In genomic region chr11:46446343-46446751, GRCh38 we compare ENCODE assay signal across 11 cellular contexts. TPM values are rescaled to one million over a fixed set of nuclear protein-coding genes. Genes with fewer than 3 reads are reported as not detected.
DNase-seq lines count a peak whose midpoint lies in the region; ATAC-seq and TF ChIP-seq lines count a peak whose summit lies in the region.
"Had no signal": no experiment of that assay in that cellular context is flagged by ENCODE, and none has a peak within 500 bp of the region (broad histone marks: within the 10 kb centered on the region; RNA-seq: fewer than 3 reads in every experiment).

No MANE protein-coding gene starts in this region.

- no peak overlapping the region for H3K4me3 Mint-ChIP-seq in endothelial cell (ENCODE audit: unreplicated experiment)
- H3K4me3 Mint-ChIP-seq: central memory CD8-positive, alpha-beta T cell had no signal

- H3K79me2 ChIP-seq in osteoblast (ENCODE audit: insufficient read depth, low read length), result peaks cover 15% of the 10 kb centered on the region

- H3K9me3 ChIP-seq in osteoblast (ENCODE audit: low read depth, low read length), result no peaks in the 10 kb centered on the region

- H3K4me1 Mint-ChIP-seq in endothelial cell (ENCODE audit: unreplicated experiment), result peaks cover 23% of the 10 kb centered on the region

- no peaks in the 10 kb centered on the region for H3K27me3 ChIP-seq in osteoblast (ENCODE audit: insufficient read depth, low read length)

- H3K36me3 ChIP-seq in osteoblast (ENCODE audit: insufficient read depth, low read length), result no peaks in the 10 kb centered on the region

- H3K9me3 Mint-ChIP-seq in endothelial cell (ENCODE audit: unreplicated experiment), result no peaks in the 10 kb centered on the region
- H3K9me3 Mint-ChIP-seq: central memory CD8-positive, alpha-beta T cell had no signal

- no peak overlapping the region for H3K4me2 ChIP-seq in osteoblast (ENCODE audit: insufficient read depth, low read length)

- H3K27ac ChIP-seq in osteoblast (ENCODE audit: low read depth, low read length), result peak overlapping the region; percentile 26

- peak overlapping the region; percentile 88 for H3K27ac Mint-ChIP-seq in endothelial cell (ENCODE audit: unreplicated experiment)

- H3K4me3 ChIP-seq in osteoblast (ENCODE audit: insufficient read depth, low read length), result no peak overlapping the region

- no peak for ATAC-seq in HG03432 (IDR thresholded peaks at IDR 0.05; ENCODE audit: unreplicated experiment)
- no peak for ATAC-seq in HG03520 (IDR thresholded peaks at IDR 0.05; ENCODE audit: unreplicated experiment)

- peaks cover 16% of the 10 kb centered on the region for H3K4me1 ChIP-seq in osteoblast (ENCODE audit: insufficient read depth, low read length)

- no peak for TF ChIP-seq CTCF in endothelial cell (IDR thresholded peaks at IDR 0.05; ENCODE audit: unreplicated experiment)
- peak; percentile 73 for TF ChIP-seq CTCF in osteoblast (IDR thresholded peaks at IDR 0.05; ENCODE audit: extremely low read depth, low read depth, low read length)

- DNase-seq in EL, result peak; percentile 9
- DNase-seq in NCI-H1092 treated with DMSO at 0.1 percent for 48 hours (lab: John Stamatoyannopoulos, UW), result peak; percentile 78
- no peak for DNase-seq in endothelial cell (ENCODE audit: low spot score)
- DNase-seq in osteoblast (ENCODE audit: insufficient read length, low spot score, missing footprints), result peak; percentile 14
- DNase-seq in DMS114 treated with DMSO at 0.1 percent for 48 hours (lab: John Stamatoyannopoulos, UW; ENCODE audit: unreplicated experiment), result no peak
- no peak for DNase-seq in activated naive CD4-positive, alpha-beta T cell (lab: John Stamatoyannopoulos, UW)
- DNase-seq: kidney glomerular epithelial cell, right cardiac atrium had no signal

- H3K36me3 Mint-ChIP-seq in endothelial cell (ENCODE audit: low read depth, unreplicated experiment), result no peaks in the 10 kb centered on the region

- H2AFZ ChIP-seq in osteoblast (ENCODE audit: low read length), result no peak overlapping the region

- peaks cover 5% of the 10 kb centered on the region for H3K27me3 Mint-ChIP-seq in endothelial cell (ENCODE audit: unreplicated experiment)
- H3K27me3 Mint-ChIP-seq: central memory CD8-positive, alpha-beta T cell had no signal

- peaks cover 5% of the 10 kb centered on the region for H4K20me1 ChIP-seq in osteoblast (ENCODE audit: insufficient read depth, low read length)

RNA-seq across cellular contexts. Expression of gene CHRM4, which starts 54.8 kb away (rescaled TPM):
- total RNA-seq in endothelial cell (ENCODE audit: unreplicated experiment), result not detected
- total RNA-seq in osteoblast, result 0.29 and 0.36 TPM in 2 replicates

Comparison
In these comparisons a context has a peak if more than half of its experiments do, and no peak if none do; other contexts are left out.
1. DNase-seq: peak in EL (single experiment), NCI-H1092 treated with DMSO at 0.1 percent for 48 hours (single experiment) and osteoblast (single experiment); none in endothelial cell (single experiment), DMS114 treated with DMSO at 0.1 percent for 48 hours (single experiment) and activated naive CD4-positive, alpha-beta T cell (0 of 4).